ENCODE assay signal across 1 cellular context in genomic region chr15:65008989-65009388, GRCh38.
TF ChIP-seq lines count a peak whose summit lies in the region.

No MANE protein-coding gene starts in this region.

TF ChIP-seq in H1, 55 proteins besides CTCF, POLR2A, EP300 and RAD21:
- TF ChIP-seq RFX5 (IDR thresholded peaks at IDR 0.05; ENCODE audit: borderline replicate concordance, low read depth, low read length) (no peak), EZH2 (IDR thresholded peaks at IDR 0.05; ENCODE audit: low read depth, low read length, severe bottlenecking) (no peak), TEAD4 (IDR thresholded peaks at IDR 0.05; ENCODE audit: low read depth, low read length) (no peak), RBBP5 (IDR thresholded peaks at IDR 0.05; ENCODE audit: borderline replicate concordance, low read depth, low read length) (no peak), NANOG (IDR thresholded peaks at IDR 0.05; ENCODE audit: insufficient read depth, low read depth, low read length, poor library complexity, severe bottlenecking) (no peak), SRF (IDR thresholded peaks at IDR 0.05; ENCODE audit: low read depth, low read length) (no peak), RXRA (IDR thresholded peaks at IDR 0.05; ENCODE audit: insufficient read depth, low read depth, low read length) (no peak), SP2 (IDR thresholded peaks at IDR 0.05; ENCODE audit: low read length) (no peak), POLR2AphosphoS5 (IDR thresholded peaks at IDR 0.05; ENCODE audit: low read depth, low read length) (no peak), EGR1 (IDR thresholded peaks at IDR 0.05; ENCODE audit: borderline replicate concordance, low read depth, low read length) (no peak), ZNF274 (IDR thresholded peaks at IDR 0.05; ENCODE audit: borderline replicate concordance, extremely low read depth, low read length) (no peak), BACH1 (IDR thresholded peaks at IDR 0.05; ENCODE audit: low read length) (no peak), CHD1 (IDR thresholded peaks at IDR 0.05; ENCODE audit: low read depth, low read length) (no peak), CBX8 (IDR thresholded peaks at IDR 0.05; ENCODE audit: borderline replicate concordance, low read depth, low read length) (no peak), CREB1 (IDR thresholded peaks at IDR 0.05) (no peak), CEBPB (IDR thresholded peaks at IDR 0.05; ENCODE audit: low read depth, low read length) (no peak), JUN (IDR thresholded peaks at IDR 0.05; ENCODE audit: low read depth, low read length) (no peak)
- TF ChIP-seq, protein P1, sequence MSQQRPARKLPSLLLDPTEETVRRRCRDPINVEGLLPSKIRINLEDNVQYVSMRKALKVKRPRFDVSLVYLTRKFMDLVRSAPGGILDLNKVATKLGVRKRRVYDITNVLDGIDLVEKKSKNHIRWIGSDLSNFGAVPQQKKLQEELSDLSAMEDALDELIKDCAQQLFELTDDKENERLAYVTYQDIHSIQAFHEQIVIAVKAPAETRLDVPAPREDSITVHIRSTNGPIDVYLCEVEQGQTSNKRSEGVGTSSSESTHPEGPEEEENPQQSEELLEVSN (IDR thresholded peaks at IDR 0.05) = no peak
- TF ChIP-seq, protein P2, sequence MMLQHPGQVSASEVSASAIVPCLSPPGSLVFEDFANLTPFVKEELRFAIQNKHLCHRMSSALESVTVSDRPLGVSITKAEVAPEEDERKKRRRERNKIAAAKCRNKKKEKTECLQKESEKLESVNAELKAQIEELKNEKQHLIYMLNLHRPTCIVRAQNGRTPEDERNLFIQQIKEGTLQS (IDR thresholded peaks at IDR 0.05; ENCODE audit: insufficient read depth, low read depth, low read length) = no peak
TF ChIP-seq in H1: peak in this region for 0.
